12 cellular contexts compared by ENCODE assay signal in the genomic region with DNA sequence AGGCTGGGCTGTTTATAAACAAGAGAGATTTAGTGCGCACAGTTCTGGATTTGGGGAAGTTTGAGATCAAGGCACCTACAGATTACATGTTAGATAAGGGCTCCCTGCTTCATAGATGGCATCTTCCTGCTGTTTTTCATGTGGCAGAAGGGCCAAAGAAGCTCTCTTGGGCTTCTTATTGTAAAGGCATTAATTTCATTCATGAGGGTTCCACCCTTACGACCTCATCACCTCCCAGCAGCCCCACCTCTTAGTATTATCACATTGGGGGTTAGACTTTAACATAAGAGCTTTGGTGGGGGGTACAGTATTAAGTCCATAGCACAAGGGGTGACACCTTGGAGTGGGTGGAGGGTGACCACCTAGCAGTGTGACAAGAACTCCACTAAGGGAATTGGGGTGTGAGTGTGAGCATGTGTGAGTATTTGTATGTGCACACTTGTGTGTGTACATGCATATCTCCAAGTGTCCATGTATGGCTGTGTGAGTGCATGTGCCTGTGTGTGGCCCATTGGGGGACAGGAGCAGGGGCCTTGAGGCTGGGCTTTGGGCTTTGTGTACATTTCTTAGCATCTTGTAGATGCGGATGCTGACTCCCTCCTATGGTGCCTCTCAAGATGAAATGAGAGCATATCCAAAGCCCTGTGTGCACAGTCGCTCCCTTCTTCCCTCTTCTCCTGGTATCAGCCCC. TPM values are rescaled to one million over a fixed set of nuclear protein-coding genes. Genes with fewer than 3 reads are reported as not detected.
DNase-seq lines count a peak whose midpoint lies in the region; ATAC-seq and TF ChIP-seq lines count a peak whose summit lies in the region.
"Had no signal": no experiment of that assay in that cellular context is flagged by ENCODE, and none has a peak within 500 bp of the region (broad histone marks: within the 10 kb centered on the region; RNA-seq: fewer than 3 reads in every experiment).

No MANE protein-coding gene starts in this region.

- H4K20me1 ChIP-seq in Karpas-422 (ENCODE audit: insufficient read depth, low read depth, low read length): no peaks in the 10 kb centered on the region; the same call in 1 of the 2 replicates

- no peak overlapping the region for H2AFZ ChIP-seq in Karpas-422 (ENCODE audit: low read length)
- H2AFZ ChIP-seq: GM23248 had no signal

- H3K27me3 ChIP-seq in CD8-positive, alpha-beta T cell (ENCODE audit: insufficient read depth, low read length): no peaks in the 10 kb centered on the region
- H3K27me3 ChIP-seq in Karpas-422 (ENCODE audit: low read length): no peaks in the 10 kb centered on the region

- peaks cover 3% of the 10 kb centered on the region for H3K9me3 Mint-ChIP-seq in CD8-positive, alpha-beta T cell
- H3K9me3 Mint-ChIP-seq in effector memory CD8-positive, alpha-beta T cell: no peaks in the 10 kb centered on the region
- peaks cover 8% of the 10 kb centered on the region for H3K9me3 Mint-ChIP-seq in progenitor cell of endocrine pancreas (ENCODE audit: low read depth)

- H3K4me2 ChIP-seq in Karpas-422 (ENCODE audit: low read depth, low read length, poor library complexity, severe bottlenecking): no peak overlapping the region

- no peaks in the 10 kb centered on the region for H3K27me3 Mint-ChIP-seq in CD8-positive, alpha-beta T cell (ENCODE audit: low read depth)
- no peaks in the 10 kb centered on the region for H3K27me3 Mint-ChIP-seq in effector memory CD8-positive, alpha-beta T cell
- no peaks in the 10 kb centered on the region for H3K27me3 Mint-ChIP-seq in progenitor cell of endocrine pancreas

- H3K4me1 ChIP-seq in CD8-positive, alpha-beta T cell (ENCODE audit: insufficient read depth, low read length): peaks cover 97% of the 10 kb centered on the region
- peaks cover 85% of the 10 kb centered on the region for H3K4me1 ChIP-seq in Karpas-422 (ENCODE audit: low read length)

- no peak overlapping the region for H3K4me3 ChIP-seq in CD8-positive, alpha-beta T cell (ENCODE audit: low read depth, low read length)
- no peak overlapping the region for H3K4me3 ChIP-seq in Karpas-422 (ENCODE audit: low read length)
- H3K4me3 ChIP-seq: GM23248 had no signal

- H3K36me3 Mint-ChIP-seq in CD8-positive, alpha-beta T cell: peaks cover 9% of the 10 kb centered on the region
- H3K36me3 Mint-ChIP-seq in effector memory CD8-positive, alpha-beta T cell (ENCODE audit: insufficient read depth): peaks cover 20% of the 10 kb centered on the region
- peaks cover 11% of the 10 kb centered on the region for H3K36me3 Mint-ChIP-seq in progenitor cell of endocrine pancreas (ENCODE audit: insufficient read depth)

- H3K4me1 Mint-ChIP-seq in CD8-positive, alpha-beta T cell (ENCODE audit: low read depth): peaks cover 96% of the 10 kb centered on the region
- peaks cover 86% of the 10 kb centered on the region in 2 donors for H3K4me1 Mint-ChIP-seq in effector memory CD8-positive, alpha-beta T cell (ENCODE audit: low read depth in 2 of 2)
- peaks cover 61% of the 10 kb centered on the region for H3K4me1 Mint-ChIP-seq in progenitor cell of endocrine pancreas (ENCODE audit: low read depth)

- DNase-seq in CD8-positive, alpha-beta T cell: no peak
- no peak for DNase-seq in Karpas-422
- DNase-seq in effector memory CD8-positive, alpha-beta T cell: no peak
- no peak for DNase-seq in progenitor cell of endocrine pancreas (ENCODE audit: low spot score, unreplicated experiment)
- no peak for DNase-seq in NCI-H69 (lab: John Stamatoyannopoulos, UW)
- no peak for DNase-seq in sciatic nerve (ENCODE audit: low spot score)
- DNase-seq in SK-N-DZ (ENCODE audit: low spot score): no peak
- DNase-seq: activated CD4-positive, alpha-beta T cell treated with anti-CD3 and anti-CD28 coated beads, Interleukin-2, amount 50 U/mL, for 48 hours; GM23248; NCI-H524 treated with DMSO at 0.1 percent for 48 hours; stimulated activated CD4-positive, alpha-beta T cell treated with anti-CD3 and anti-CD28 coated beads, Interleukin-4, amount 100 ng/mL, for 4 hours; stimulated activated naive CD4-positive, alpha-beta T cell treated with Interleukin-2 at 50 U/mL for 16 hours had no signal

- CTCF ChIA-PET in CD8-positive, alpha-beta T cell (lab: Charles Lee): no interaction called here

- intact Hi-C loops in CD8-positive, alpha-beta T cell (cut with DNase I, micrococcal nuclease): no loop called here
- intact Hi-C loops in sciatic nerve (cut with DNase I): no loop called here

- H3K4me3 Mint-ChIP-seq in CD8-positive, alpha-beta T cell: no peak overlapping the region
- peak overlapping the region in 1 of 2 donors; percentile 22 for H3K4me3 Mint-ChIP-seq in effector memory CD8-positive, alpha-beta T cell
- no peak overlapping the region for H3K4me3 Mint-ChIP-seq in progenitor cell of endocrine pancreas (ENCODE audit: low read depth)

- no peaks in the 10 kb centered on the region for H3K36me3 ChIP-seq in CD8-positive, alpha-beta T cell (ENCODE audit: insufficient read depth, low read length)
- peaks cover 9% of the 10 kb centered on the region; the same call in 1 of the 2 replicates for H3K36me3 ChIP-seq in Karpas-422 (ENCODE audit: insufficient read depth, low read length)

- no peak for TF ChIP-seq CTCF in CD8-positive, alpha-beta T cell (IDR thresholded peaks at IDR 0.05)
- TF ChIP-seq CTCF in progenitor cell of endocrine pancreas (IDR thresholded peaks at IDR 0.05; ENCODE audit: unreplicated experiment): no peak

- peaks cover 1% of the 10 kb centered on the region for H3K9me3 ChIP-seq in CD8-positive, alpha-beta T cell (ENCODE audit: low read length)
- peaks cover 4% of the 10 kb centered on the region; the same call in 1 of the 2 replicates for H3K9me3 ChIP-seq in Karpas-422 (ENCODE audit: low read length)

- no peak overlapping the region for H3K9ac ChIP-seq in Karpas-422 (ENCODE audit: low read length)
- H3K9ac ChIP-seq: GM23248 had no signal

- POLR2A ChIA-PET in CD8-positive, alpha-beta T cell (lab: Charles Lee): no interaction called here

- no peak for ATAC-seq in CD8-positive, alpha-beta T cell
- ATAC-seq in effector memory CD8-positive, alpha-beta T cell (replicated peaks): no peak
- no peak for ATAC-seq in sciatic nerve

- H3K27ac Mint-ChIP-seq in CD8-positive, alpha-beta T cell: peak overlapping the region; percentile 85
- H3K27ac Mint-ChIP-seq in effector memory CD8-positive, alpha-beta T cell: peak overlapping the region; percentile 87 to 91
- H3K27ac Mint-ChIP-seq in progenitor cell of endocrine pancreas: peak overlapping the region; percentile 42

- H3K9me2 ChIP-seq in Karpas-422 (replicated peaks; ENCODE audit: insufficient read depth, low read length): no peaks in the 10 kb centered on the region

- peaks cover 64% of the 10 kb centered on the region for H3K79me2 ChIP-seq in Karpas-422 (ENCODE audit: low read length)

- H3K27ac ChIP-seq in CD8-positive, alpha-beta T cell (ENCODE audit: low read depth, low read length): no peak overlapping the region
- H3K27ac ChIP-seq in Karpas-422 (ENCODE audit: low read length): peak overlapping the region; percentile 98
- H3K27ac ChIP-seq: GM23248 had no signal

RNA-seq across cellular contexts. Expression of gene BCR, which starts 42.7 kb away (rescaled TPM):
- 10 to 100 TPM; 72.1 to 78.5 TPM for total RNA-seq in CD8-positive, alpha-beta T cell
- 29.7 and 40.5 TPM in 2 replicates for total RNA-seq in Karpas-422 (2014; rRNA removed; shearing (Covaris generic); ENCODE audit: low replicate concordance)
- total RNA-seq in progenitor cell of endocrine pancreas (102 and 106 TPM in 2 replicates), sciatic nerve (101 TPM)
- 28.3 and 44.3 TPM in 2 replicates for polyA plus RNA-seq in SK-N-DZ (2014; cell fraction: cytosol; rRNA removed)
- 31.4 and 49.4 TPM in 2 replicates for polyA plus RNA-seq in SK-N-DZ (2014; cell fraction: nucleus; rRNA removed)
